Comparison of ENCODE assay signal across 18 cellular contexts in the genomic region with DNA sequence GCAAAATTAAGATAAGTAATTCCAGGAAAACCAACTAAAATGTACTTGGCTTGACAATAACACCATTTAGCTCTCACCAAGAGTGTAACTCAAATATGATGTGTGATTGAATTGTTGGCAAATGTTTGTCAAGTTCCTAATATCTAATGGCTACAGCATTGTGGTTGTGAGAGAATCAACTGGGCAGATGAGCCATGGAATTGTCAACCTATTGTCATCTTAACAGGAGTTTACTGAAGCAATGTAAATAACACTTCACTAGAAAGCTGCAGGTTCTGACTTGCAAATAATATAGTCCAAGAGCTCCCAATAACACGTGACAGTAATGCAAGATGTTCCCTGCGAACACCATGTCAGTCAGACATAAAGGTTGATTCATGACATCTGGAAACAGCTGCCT.
"Had no signal": no experiment of that assay in that cellular context is flagged by ENCODE, and none has a peak within 500 bp of the region (broad histone marks: within the 10 kb centered on the region; RNA-seq: fewer than 3 reads in every experiment).

No MANE protein-coding gene starts in this region.

- DNase-seq: activated CD4-positive, alpha-beta T cell treated with anti-CD3 and anti-CD28 coated beads, Interleukin-2, amount 10 ng/mL, durations not matched to agents 7 days and 5 days; activated CD4-positive, CD25-positive, alpha-beta regulatory T cell; activated CD8-positive, alpha-beta memory T cell treated with anti-CD3 and anti-CD28 coated beads, Interleukin-2, amount 50 U/mL, for 48 hours; activated gamma-delta T cell; activated T-cell treated with anti-CD3 and anti-CD28 coated beads, Interleukin-2, amount 50 U/mL, for 72 hours; amniotic stem cell; body of pancreas; effector CD4-positive, alpha-beta T cell; esophagus squamous epithelium; hypothalamus; kidney; left ventricle myocardium inferior; mucosa of descending colon; naive thymus-derived CD4-positive, alpha-beta T cell; pancreas; stimulated activated CD4-positive, alpha-beta T cell treated with anti-CD3 and anti-CD28 coated beads, Interleukin-2, amount 100 ng/mL, for 48 hours; stimulated activated naive CD4-positive, alpha-beta T cell treated with Interleukin-2 at 50 U/mL for 16 hours; substantia nigra had no signal

- ATAC-seq: activated T-cell treated with anti-CD3 and anti-CD28 coated beads, Interleukin-2, amount 50 U/mL, for 72 hours; body of pancreas; mucosa of descending colon; naive thymus-derived CD4-positive, alpha-beta T cell; pancreas had no signal
